Comparison of ENCODE assay signal across 8 cellular contexts in the genomic region with DNA sequence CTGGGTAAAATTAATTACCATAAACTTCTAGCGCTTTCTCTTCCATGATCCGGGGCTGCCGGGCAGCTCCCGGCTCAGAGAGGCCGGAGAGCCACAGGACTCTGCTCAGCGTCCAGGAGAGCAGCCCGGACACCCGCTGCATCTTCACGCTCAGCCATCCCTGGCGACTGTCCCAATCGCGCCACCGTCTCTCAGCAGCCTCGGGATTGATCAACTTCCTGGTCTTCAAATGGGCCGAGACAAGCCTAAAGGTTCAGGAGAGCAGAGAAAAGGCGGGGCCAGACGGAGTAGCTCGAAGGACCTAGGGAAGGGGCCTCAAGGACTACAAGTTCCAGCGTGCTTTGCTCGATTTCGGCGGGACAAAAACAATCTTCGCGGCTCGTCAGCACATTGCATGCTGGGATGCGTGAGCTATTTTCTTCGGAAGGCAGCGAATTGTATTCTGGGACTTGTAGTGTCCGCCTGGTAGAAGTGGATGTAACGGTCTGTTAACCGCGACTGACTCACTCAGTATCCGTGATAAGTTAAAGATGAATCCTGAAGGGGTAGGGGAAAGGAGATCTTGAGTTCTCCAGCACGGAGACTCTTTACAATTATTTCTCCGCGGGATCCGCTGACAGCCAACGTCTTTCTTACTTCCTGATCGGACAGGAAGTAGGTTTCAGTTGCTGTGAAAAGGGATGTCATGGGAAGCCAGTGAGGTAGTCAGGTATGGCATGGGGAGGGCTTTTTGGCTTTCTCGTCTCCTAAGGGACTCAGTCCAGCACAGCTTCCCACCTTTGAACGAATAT. TPM values are rescaled to one million over a fixed set of nuclear protein-coding genes. Genes with fewer than 3 reads are reported as not detected.
A peak's percentile ranks its signal among the peaks of the same experiment; 100 is the strongest.
DNase-seq lines count a peak whose midpoint lies in the region; ATAC-seq, FAIRE-seq and TF ChIP-seq lines count a peak whose summit lies in the region.

Gene CIAO2A, minus strand, starts transcription at position 212 of the 791 bp plus-strand sequence. Its CDS starts 70 bp downstream, at position 142.

- H3K36me3 ChIP-seq in WERI-Rb-1 = peaks cover 7% of the 10 kb centered on the region
- peaks cover 4% of the 10 kb centered on the region in 2 donors for H3K36me3 ChIP-seq in small intestine (ENCODE audit: control insufficient read depth in 2 of 2, insufficient read depth in 2 of 2, low read length in 2 of 2)

- FAIRE-seq in small intestine (lab: Jason Lieb, UNC) = peak; percentile 41

- peak within 1 kb of the TSS; percentile 79 for H3K4me3 ChIP-seq in AG04449 (ENCODE audit: low read depth, low read length)
- H3K4me3 ChIP-seq in WERI-Rb-1 (ENCODE audit: low read depth, low read length) = peak within 1 kb of the TSS; percentile 74
- H3K4me3 ChIP-seq in cardiac fibroblast (replicated peaks in 1 of 2; ENCODE audit: low read depth in 2 of 2, low read length in 2 of 2) = peak within 1 kb of the TSS; percentile 79 to 83
- H3K4me3 ChIP-seq in small intestine (ENCODE audit: low read depth in 1 of 2, low read length in 2 of 2) = peak within 1 kb of the TSS; percentile 70 to 81

- no peak for TF ChIP-seq CTCF in AG04449 (IDR thresholded peaks at IDR 0.05; ENCODE audit: insufficient read depth, low read length, missing control alignments)
- TF ChIP-seq CTCF in WERI-Rb-1 (IDR thresholded peaks at IDR 0.05; ENCODE audit: low read depth, low read length) = no peak
- TF ChIP-seq CTCF in cardiac fibroblast (IDR thresholded peaks at IDR 0.05; ENCODE audit: low read depth, low read length) = no peak

- ATAC-seq in GM18873 (IDR thresholded peaks at IDR 0.05; ENCODE audit: low FRiP score, unreplicated experiment) (peak; percentile 50), HG03139 (IDR thresholded peaks at IDR 0.05; ENCODE audit: unreplicated experiment) (peak; percentile 47)

- peaks cover 5 to 7% of the 10 kb centered on the region in 2 donors for H3K4me1 ChIP-seq in small intestine (ENCODE audit: control insufficient read depth in 2 of 2, insufficient read depth in 1 of 2, low read depth in 1 of 2, low read length in 1 of 2)

- POLR2A ChIA-PET in AG04449 (lab: Yijun Ruan, JAX) = interaction anchor here (0.6 to 1.3 kb wide), 2 partner anchors 18 to 38 kb away, joined by 3 read pairs; no protein-coding TSS in a partner anchor

- CTCF ChIA-PET in AG04449 (lab: Yijun Ruan, JAX) = interaction anchor here (0.7 to 1.5 kb wide), 3 partner anchors 19 to 484 kb away, joined by 3 to 4 read pairs (median 3); no protein-coding TSS in a partner anchor

- 0% methylated on average over 41 of the region's 41 CpGs for WGBS in small intestine, 3 donors

- DNase-seq in AG04449 (ENCODE audit: low read depth, low spot score) (peak; percentile 90), NCI-H2227 (lab: John Stamatoyannopoulos, UW; ENCODE audit: unreplicated experiment) (peak; percentile 95), WERI-Rb-1 (peak; percentile 98), cardiac fibroblast (ENCODE audit: low read depth in 2 of 2) (peak; percentile 99), iPS-NIHi11 (ENCODE audit: low spot score) (peak; percentile 91), small intestine (peak; percentile 100)

- no peaks in the 10 kb centered on the region for H3K27me3 ChIP-seq in WERI-Rb-1 (ENCODE audit: insufficient read depth, low read depth, severe bottlenecking)
- no peaks in the 10 kb centered on the region for H3K27me3 ChIP-seq in small intestine (ENCODE audit: control insufficient read depth in 2 of 2, insufficient read depth in 2 of 2, low read length in 2 of 2)

- H3K9me3 ChIP-seq in WERI-Rb-1 (ENCODE audit: severe bottlenecking) (no peaks in the 10 kb centered on the region), small intestine (ENCODE audit: control insufficient read depth, low read depth) (no peaks in the 10 kb centered on the region)

- H3K27ac ChIP-seq in WERI-Rb-1 (peak within 1 kb of the TSS; percentile 81), small intestine (ENCODE audit: low read depth in 1 of 2, low read length in 1 of 2) (peak within 1 kb of the TSS; percentile 85 to 92)

RNA-seq across cellular contexts. Expression of gene CIAO2A, which starts in this region (rescaled TPM):
- polyA plus RNA-seq in small intestine = 100 to 1,000 TPM; 136 to 259 (median 206) TPM

Comparison
In these comparisons a context has a peak if more than half of its experiments do, and no peak if none do; other contexts are left out.
1. Peak in every context shown above with its lines: DNase-seq, ATAC-seq, H3K4me3 ChIP-seq and H3K27ac ChIP-seq.